In genomic region chr15:42273900-42274692, GRCh38 we compare ENCODE assay signal across 8 cellular contexts. TPM values are rescaled to one million over a fixed set of nuclear protein-coding genes. Genes with fewer than 3 reads are reported as not detected.
DNase-seq lines count a peak whose midpoint lies in the region; ATAC-seq and TF ChIP-seq lines count a peak whose summit lies in the region.

No MANE protein-coding gene starts in this region.

- ATAC-seq in GM19324 (IDR thresholded peaks at IDR 0.05; ENCODE audit: low FRiP score, unreplicated experiment) (peak; percentile 22), omental fat pad (ENCODE audit: low FRiP score) (peak; percentile 39)

- TF ChIP-seq CTCF in AG09309 (IDR thresholded peaks at IDR 0.05; ENCODE audit: control insufficient read depth, insufficient read depth, low read depth, low read length, missing control alignments) (no peak), omental fat pad (IDR thresholded peaks at IDR 0.05) (no peak), testis (IDR thresholded peaks at IDR 0.05) (no peak)

- peak overlapping the region; percentile 100 for H3K27ac Mint-ChIP-seq in activated naive CD4-positive, alpha-beta T cell treated with anti-CD3 and anti-CD28 coated beads, Interleukin-2, amount 50 U/mL, for 24 hours

- 0 to 2% methylated on average over 22 to 26 of the region's 26 CpGs for WGBS in testis, 2 donors

- H3K36me3 Mint-ChIP-seq in activated naive CD4-positive, alpha-beta T cell treated with anti-CD3 and anti-CD28 coated beads, Interleukin-2, amount 50 U/mL, for 24 hours, result peaks cover 6% of the 10 kb centered on the region

- H3K4me3 ChIP-seq in AG09309 (ENCODE audit: control insufficient read depth, low read depth, low read length), result peak overlapping the region; percentile 92
- H3K4me3 ChIP-seq in SJCRH30, result peak overlapping the region; percentile 88
- peak overlapping the region; percentile 69 to 84 for H3K4me3 ChIP-seq in testis

- H3K4me3 Mint-ChIP-seq in activated naive CD4-positive, alpha-beta T cell treated with anti-CD3 and anti-CD28 coated beads, Interleukin-2, amount 50 U/mL, for 24 hours, result peak overlapping the region; percentile 96

- H3K4me1 Mint-ChIP-seq in activated naive CD4-positive, alpha-beta T cell treated with anti-CD3 and anti-CD28 coated beads, Interleukin-2, amount 50 U/mL, for 24 hours, result peaks cover 53% of the 10 kb centered on the region

- H3K9me3 ChIP-seq in SJCRH30 (replicated peaks) (no peaks in the 10 kb centered on the region), testis (no peaks in the 10 kb centered on the region)

- no peak for DNase-seq in AG09309 (ENCODE audit: low read depth)
- DNase-seq in HPDE6-E6E7 (ENCODE audit: extremely low spot score), result peak; percentile 43
- DNase-seq in SJCRH30, result peak; percentile 60 to 71
- peak; percentile 12 for DNase-seq in glomerular endothelial cell (ENCODE audit: extremely low read depth, low read depth, low spot score)
- peak; percentile 42 for DNase-seq in omental fat pad (ENCODE audit: low spot score)
- peak; percentile 66 for DNase-seq in testis

- H3K27me3 ChIP-seq in SJCRH30 (no peaks in the 10 kb centered on the region), testis (no peaks in the 10 kb centered on the region)

- H3K36me3 ChIP-seq in SJCRH30, result peaks cover 4% of the 10 kb centered on the region; the same call in 1 of the 2 replicates
- H3K36me3 ChIP-seq in testis (ENCODE audit: low read depth, missing control alignments), result no peaks in the 10 kb centered on the region

- H3K27ac ChIP-seq in SJCRH30, result peak overlapping the region; percentile 89
- H3K27ac ChIP-seq in testis, result peak overlapping the region; percentile 96 to 98

- intact Hi-C loops in testis (cut with DNase I; ENCODE audit: low total_unique reads), result no loop called here

- H3K4me1 ChIP-seq in SJCRH30 (peaks cover 5% of the 10 kb centered on the region; the same call in 1 of the 2 replicates), testis (peaks cover 21% of the 10 kb centered on the region)

- no peaks in the 10 kb centered on the region for H3K9me3 Mint-ChIP-seq in activated naive CD4-positive, alpha-beta T cell treated with anti-CD3 and anti-CD28 coated beads, Interleukin-2, amount 50 U/mL, for 24 hours

- H3K27me3 Mint-ChIP-seq in activated naive CD4-positive, alpha-beta T cell treated with anti-CD3 and anti-CD28 coated beads, Interleukin-2, amount 50 U/mL, for 24 hours, result no peaks in the 10 kb centered on the region

- TF ChIP-seq POLR2A in testis (IDR thresholded peaks at IDR 0.05), result no peak

RNA-seq across cellular contexts. Expression of gene TMEM87A, which starts 0.9 kb away (rescaled TPM):
- total RNA-seq in SJCRH30 (2014; rRNA removed; shearing (Covaris generic)), result 46.4 and 46.9 TPM in 2 replicates
- total RNA-seq in glomerular endothelial cell (25.8 and 27.7 TPM in 2 replicates), omental fat pad (10 to 100 TPM; 43.3 to 75.7 (median 46.9) TPM), testis (10 to 100 TPM; 79.5 to 92.9 TPM)
- polyA plus RNA-seq in testis (ENCODE audit: insufficient read depth, low read depth, low replicate concordance), result 64.2 TPM

RNA-seq across cellular contexts. Expression of gene GANC, which starts 1.1 kb away (rescaled TPM):
- total RNA-seq in SJCRH30 (2014; rRNA removed; shearing (Covaris generic)), result 20.2 and 20.3 TPM in 2 replicates
- total RNA-seq in glomerular endothelial cell (12.1 and 14.1 TPM in 2 replicates), omental fat pad (10 to 100 TPM; 13.6 to 53.0 (median 20.2) TPM), testis (10 to 100 TPM; 54.8 to 63.4 TPM)
- 37.6 TPM for polyA plus RNA-seq in testis (ENCODE audit: insufficient read depth, low read depth, low replicate concordance)
